In the genomic region with DNA sequence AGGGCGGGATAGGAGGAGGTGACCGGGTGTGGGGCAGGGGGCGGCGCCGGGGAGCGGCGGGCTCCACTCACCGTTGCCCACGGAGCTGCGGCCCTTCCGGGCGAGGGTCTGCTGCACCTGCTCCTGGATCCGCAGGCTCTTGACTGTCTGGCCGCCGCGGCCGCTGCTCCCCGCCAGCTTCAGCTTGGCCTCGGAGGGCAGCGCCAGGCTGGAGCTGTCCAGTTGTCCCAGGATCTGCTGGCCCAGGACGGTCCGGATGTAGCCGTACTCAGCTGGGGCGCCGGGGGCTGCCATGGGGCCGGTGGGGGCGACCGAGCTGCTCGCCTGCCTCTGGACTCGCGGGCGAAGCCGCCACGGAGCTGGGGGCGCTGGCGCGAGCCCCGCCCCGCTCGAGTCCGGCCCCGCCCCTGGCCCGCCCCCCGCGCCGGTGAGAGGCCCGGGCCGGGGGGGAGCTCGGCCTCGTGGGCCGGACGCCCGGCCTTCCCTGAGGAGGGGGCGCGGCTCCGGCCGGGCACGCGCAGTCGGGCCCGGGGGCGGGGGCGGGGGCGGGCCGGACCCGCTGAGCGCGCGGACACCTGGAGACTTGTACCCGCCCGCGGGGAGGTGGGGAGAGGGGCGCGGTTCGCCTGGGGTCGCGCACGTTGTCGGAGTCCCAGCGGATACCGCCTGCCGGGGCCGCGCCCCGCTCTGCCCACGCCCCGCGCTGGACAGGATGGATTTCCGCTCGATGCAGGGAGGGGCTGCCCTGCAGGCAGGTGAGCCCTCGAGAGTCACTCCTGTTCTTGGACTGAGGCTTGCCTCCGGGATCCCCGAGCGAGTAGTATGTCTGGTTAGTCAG, we compare ENCODE assay signal across 1 cellular context.
TF ChIP-seq lines count a peak whose summit lies in the region.

Gene PKP2 (minus strand): TSS at position 340 of the 838 bp plus-strand sequence. CDS start 46 bp downstream, at position 294.

TF ChIP-seq in HepG2, 621 proteins besides CTCF, POLR2A, EP300 and RAD21 (continued from another document and continues in another):
- TF ChIP-seq, protein P1, sequence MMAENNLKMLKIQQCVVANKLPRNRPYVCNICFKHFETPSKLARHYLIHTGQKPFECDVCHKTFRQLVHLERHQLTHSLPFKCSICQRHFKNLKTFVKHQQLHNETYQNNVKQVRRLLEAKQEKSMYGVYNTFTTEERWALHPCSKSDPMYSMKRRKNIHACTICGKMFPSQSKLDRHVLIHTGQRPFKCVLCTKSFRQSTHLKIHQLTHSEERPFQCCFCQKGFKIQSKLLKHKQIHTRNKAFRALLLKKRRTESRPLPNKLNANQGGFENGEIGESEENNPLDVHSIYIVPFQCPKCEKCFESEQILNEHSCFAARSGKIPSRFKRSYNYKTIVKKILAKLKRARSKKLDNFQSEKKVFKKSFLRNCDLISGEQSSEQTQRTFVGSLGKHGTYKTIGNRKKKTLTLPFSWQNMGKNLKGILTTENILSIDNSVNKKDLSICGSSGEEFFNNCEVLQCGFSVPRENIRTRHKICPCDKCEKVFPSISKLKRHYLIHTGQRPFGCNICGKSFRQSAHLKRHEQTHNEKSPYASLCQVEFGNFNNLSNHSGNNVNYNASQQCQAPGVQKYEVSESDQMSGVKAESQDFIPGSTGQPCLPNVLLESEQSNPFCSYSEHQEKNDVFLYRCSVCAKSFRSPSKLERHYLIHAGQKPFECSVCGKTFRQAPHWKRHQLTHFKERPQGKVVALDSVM (CRISPR knock-in tag; IDR thresholded peaks at IDR 0.05), result no peak
- peak; percentile 72 for TF ChIP-seq KMT2B (CRISPR knock-in tag; IDR thresholded peaks at IDR 0.05)
- peak; percentile 38; the same call in 1 of the 2 replicates for TF ChIP-seq SPEN (CRISPR knock-in tag; IDR thresholded peaks at IDR 0.05; ENCODE audit: low read depth)
- TF ChIP-seq ZBTB8A (CRISPR knock-in tag; IDR thresholded peaks at IDR 0.05; ENCODE audit: borderline replicate concordance, low read depth), result no peak; the same call in 1 of the 2 replicates
- 0 out of 2 replicates have a peak, but pooled peaks have one; percentile 36 for TF ChIP-seq ZNF558 (CRISPR knock-in tag; IDR thresholded peaks at IDR 0.05; ENCODE audit: borderline replicate concordance)
- TF ChIP-seq GABPA (IDR thresholded peaks at IDR 0.05; ENCODE audit: low read depth, low read length), result no peak
- peak; percentile 51 for TF ChIP-seq GABPA (CRISPR knock-in tag; IDR thresholded peaks at IDR 0.05; ENCODE audit: low read depth)
- peak; percentile 77 for TF ChIP-seq YEATS4 (CRISPR knock-in tag; IDR thresholded peaks at IDR 0.05; ENCODE audit: borderline replicate concordance)
- TF ChIP-seq RBFOX2 (IDR thresholded peaks at IDR 0.05; ENCODE audit: low read depth, low read length), result peak; percentile 73
- no peak for TF ChIP-seq RARG (CRISPR knock-in tag; IDR thresholded peaks at IDR 0.05; ENCODE audit: low read depth)
- TF ChIP-seq, protein P2, sequence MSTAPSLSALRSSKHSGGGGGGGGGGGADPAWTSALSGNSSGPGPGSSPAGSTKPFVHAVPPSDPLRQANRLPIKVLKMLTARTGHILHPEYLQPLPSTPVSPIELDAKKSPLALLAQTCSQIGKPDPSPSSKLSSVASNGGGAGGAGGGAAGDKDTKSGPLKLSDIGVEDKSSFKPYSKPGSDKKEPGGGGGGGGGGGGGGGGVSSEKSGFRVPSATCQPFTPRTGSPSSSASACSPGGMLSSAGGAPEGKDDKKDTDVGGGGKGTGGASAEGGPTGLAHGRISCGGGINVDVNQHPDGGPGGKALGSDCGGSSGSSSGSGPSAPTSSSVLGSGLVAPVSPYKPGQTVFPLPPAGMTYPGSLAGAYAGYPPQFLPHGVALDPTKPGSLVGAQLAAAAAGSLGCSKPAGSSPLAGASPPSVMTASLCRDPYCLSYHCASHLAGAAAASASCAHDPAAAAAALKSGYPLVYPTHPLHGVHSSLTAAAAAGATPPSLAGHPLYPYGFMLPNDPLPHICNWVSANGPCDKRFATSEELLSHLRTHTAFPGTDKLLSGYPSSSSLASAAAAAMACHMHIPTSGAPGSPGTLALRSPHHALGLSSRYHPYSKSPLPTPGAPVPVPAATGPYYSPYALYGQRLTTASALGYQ (CRISPR knock-in tag; IDR thresholded peaks at IDR 0.05), result 0 out of 2 replicates have a peak, but pooled peaks have one; percentile 6
- TF ChIP-seq HES4 (CRISPR knock-in tag; IDR thresholded peaks at IDR 0.05; ENCODE audit: borderline replicate concordance), result 0 out of 2 replicates have a peak, but pooled peaks have one; percentile 52
- peak; percentile 39; the same call in 1 of the 2 replicates for TF ChIP-seq KDM2A (CRISPR knock-in tag; IDR thresholded peaks at IDR 0.05; ENCODE audit: borderline replicate concordance, low read depth)
- TF ChIP-seq, protein P3, sequence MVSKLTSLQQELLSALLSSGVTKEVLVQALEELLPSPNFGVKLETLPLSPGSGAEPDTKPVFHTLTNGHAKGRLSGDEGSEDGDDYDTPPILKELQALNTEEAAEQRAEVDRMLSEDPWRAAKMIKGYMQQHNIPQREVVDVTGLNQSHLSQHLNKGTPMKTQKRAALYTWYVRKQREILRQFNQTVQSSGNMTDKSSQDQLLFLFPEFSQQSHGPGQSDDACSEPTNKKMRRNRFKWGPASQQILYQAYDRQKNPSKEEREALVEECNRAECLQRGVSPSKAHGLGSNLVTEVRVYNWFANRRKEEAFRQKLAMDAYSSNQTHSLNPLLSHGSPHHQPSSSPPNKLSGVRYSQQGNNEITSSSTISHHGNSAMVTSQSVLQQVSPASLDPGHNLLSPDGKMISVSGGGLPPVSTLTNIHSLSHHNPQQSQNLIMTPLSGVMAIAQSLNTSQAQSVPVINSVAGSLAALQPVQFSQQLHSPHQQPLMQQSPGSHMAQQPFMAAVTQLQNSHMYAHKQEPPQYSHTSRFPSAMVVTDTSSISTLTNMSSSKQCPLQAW (CRISPR knock-in tag; IDR thresholded peaks at IDR 0.05), result peak; percentile 46
- TF ChIP-seq KLF12 (CRISPR knock-in tag; IDR thresholded peaks at IDR 0.05; ENCODE audit: borderline replicate concordance), result peak; percentile 88; the same call in 1 of the 2 replicates
- TF ChIP-seq MTA1 (CRISPR knock-in tag; IDR thresholded peaks at IDR 0.05; ENCODE audit: borderline replicate concordance), result peak; percentile 60; the same call in 1 of the 2 replicates
- peak; percentile 47; the same call in 1 of the 2 replicates for TF ChIP-seq ARNT2 (CRISPR knock-in tag; IDR thresholded peaks at IDR 0.05; ENCODE audit: low read depth)
- peak; percentile 49; the same call in 1 of the 2 replicates for TF ChIP-seq HOXA5 (CRISPR knock-in tag; IDR thresholded peaks at IDR 0.05)
- peak; percentile 55 for TF ChIP-seq ZNF18 (CRISPR knock-in tag; IDR thresholded peaks at IDR 0.05; ENCODE audit: insufficient replicate concordance)
- TF ChIP-seq SP1 (IDR thresholded peaks at IDR 0.05), result no peak
- TF ChIP-seq SP1 (CRISPR knock-in tag; IDR thresholded peaks at IDR 0.05), result 0 out of 2 replicates have a peak, but pooled peaks have one; percentile 11
- TF ChIP-seq GZF1 (CRISPR knock-in tag; IDR thresholded peaks at IDR 0.05), result 0 out of 2 replicates have a peak, but pooled peaks have one; percentile 45
- TF ChIP-seq ZNF782 (CRISPR knock-in tag; IDR thresholded peaks at IDR 0.05; ENCODE audit: borderline replicate concordance), result peak; percentile 16; the same call in 1 of the 2 replicates
- 0 out of 2 replicates have a peak, but pooled peaks have one; percentile 22 for TF ChIP-seq RFXAP (CRISPR knock-in tag; IDR thresholded peaks at IDR 0.05; ENCODE audit: borderline replicate concordance)
- TF ChIP-seq, protein P4, sequence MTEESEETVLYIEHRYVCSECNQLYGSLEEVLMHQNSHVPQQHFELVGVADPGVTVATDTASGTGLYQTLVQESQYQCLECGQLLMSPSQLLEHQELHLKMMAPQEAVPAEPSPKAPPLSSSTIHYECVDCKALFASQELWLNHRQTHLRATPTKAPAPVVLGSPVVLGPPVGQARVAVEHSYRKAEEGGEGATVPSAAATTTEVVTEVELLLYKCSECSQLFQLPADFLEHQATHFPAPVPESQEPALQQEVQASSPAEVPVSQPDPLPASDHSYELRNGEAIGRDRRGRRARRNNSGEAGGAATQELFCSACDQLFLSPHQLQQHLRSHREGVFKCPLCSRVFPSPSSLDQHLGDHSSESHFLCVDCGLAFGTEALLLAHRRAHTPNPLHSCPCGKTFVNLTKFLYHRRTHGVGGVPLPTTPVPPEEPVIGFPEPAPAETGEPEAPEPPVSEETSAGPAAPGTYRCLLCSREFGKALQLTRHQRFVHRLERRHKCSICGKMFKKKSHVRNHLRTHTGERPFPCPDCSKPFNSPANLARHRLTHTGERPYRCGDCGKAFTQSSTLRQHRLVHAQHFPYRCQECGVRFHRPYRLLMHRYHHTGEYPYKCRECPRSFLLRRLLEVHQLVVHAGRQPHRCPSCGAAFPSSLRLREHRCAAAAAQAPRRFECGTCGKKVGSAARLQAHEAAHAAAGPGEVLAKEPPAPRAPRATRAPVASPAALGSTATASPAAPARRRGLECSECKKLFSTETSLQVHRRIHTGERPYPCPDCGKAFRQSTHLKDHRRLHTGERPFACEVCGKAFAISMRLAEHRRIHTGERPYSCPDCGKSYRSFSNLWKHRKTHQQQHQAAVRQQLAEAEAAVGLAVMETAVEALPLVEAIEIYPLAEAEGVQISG (CRISPR knock-in tag; IDR thresholded peaks at IDR 0.05), result peak; percentile 52; the same call in 1 of the 2 replicates
- no peak for TF ChIP-seq NCOA5 (CRISPR knock-in tag; IDR thresholded peaks at IDR 0.05)
- TF ChIP-seq MYC (CRISPR knock-in tag; IDR thresholded peaks at IDR 0.05; ENCODE audit: borderline replicate concordance), result peak; percentile 86
- TF ChIP-seq FOSL1 (CRISPR knock-in tag; IDR thresholded peaks at IDR 0.05; ENCODE audit: borderline replicate concordance), result no peak
- TF ChIP-seq ZFX (CRISPR knock-in tag; IDR thresholded peaks at IDR 0.05; ENCODE audit: low read depth), result peak; percentile 83
- TF ChIP-seq, protein P5, sequence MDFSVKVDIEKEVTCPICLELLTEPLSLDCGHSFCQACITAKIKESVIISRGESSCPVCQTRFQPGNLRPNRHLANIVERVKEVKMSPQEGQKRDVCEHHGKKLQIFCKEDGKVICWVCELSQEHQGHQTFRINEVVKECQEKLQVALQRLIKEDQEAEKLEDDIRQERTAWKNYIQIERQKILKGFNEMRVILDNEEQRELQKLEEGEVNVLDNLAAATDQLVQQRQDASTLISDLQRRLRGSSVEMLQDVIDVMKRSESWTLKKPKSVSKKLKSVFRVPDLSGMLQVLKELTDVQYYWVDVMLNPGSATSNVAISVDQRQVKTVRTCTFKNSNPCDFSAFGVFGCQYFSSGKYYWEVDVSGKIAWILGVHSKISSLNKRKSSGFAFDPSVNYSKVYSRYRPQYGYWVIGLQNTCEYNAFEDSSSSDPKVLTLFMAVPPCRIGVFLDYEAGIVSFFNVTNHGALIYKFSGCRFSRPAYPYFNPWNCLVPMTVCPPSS (IDR thresholded peaks at IDR 0.05), result no peak
- TF ChIP-seq CHCHD3 (CRISPR knock-in tag; IDR thresholded peaks at IDR 0.05), result no peak
- TF ChIP-seq HDAC6 (IDR thresholded peaks at IDR 0.05; ENCODE audit: low read depth, low read length), result no peak
- 0 out of 2 replicates have a peak, but pooled peaks have one; percentile 9 for TF ChIP-seq MTERF4 (CRISPR knock-in tag; IDR thresholded peaks at IDR 0.05)
- TF ChIP-seq KAT8 (CRISPR knock-in tag; IDR thresholded peaks at IDR 0.05), result peak; percentile 37; the same call in 1 of the 2 replicates
- TF ChIP-seq SP4 (CRISPR knock-in tag; IDR thresholded peaks at IDR 0.05), result peak; percentile 84
- TF ChIP-seq TMF1 (CRISPR knock-in tag; IDR thresholded peaks at IDR 0.05; ENCODE audit: low read depth), result no peak
- TF ChIP-seq FOXC1 (CRISPR knock-in tag; IDR thresholded peaks at IDR 0.05; ENCODE audit: borderline replicate concordance), result no peak
- peak; percentile 34; the same call in 1 of the 2 replicates for TF ChIP-seq MAZ (IDR thresholded peaks at IDR 0.05; ENCODE audit: borderline replicate concordance, low read depth, low read length)
- TF ChIP-seq MAZ (CRISPR knock-in tag; IDR thresholded peaks at IDR 0.05; ENCODE audit: low read depth), result 0 out of 2 replicates have a peak, but pooled peaks have one; percentile 41
- TF ChIP-seq ELF1 (CRISPR knock-in tag; IDR thresholded peaks at IDR 0.05), result no peak; the same call in 1 of the 2 replicates
- no peak for TF ChIP-seq ZNF557 (CRISPR knock-in tag; IDR thresholded peaks at IDR 0.05)
- TF ChIP-seq RBM39 (IDR thresholded peaks at IDR 0.05; ENCODE audit: low read depth, low read length, poor library complexity, severe bottlenecking), result no peak
- peak; percentile 64; the same call in 1 of the 2 replicates for TF ChIP-seq ZBTB38 (CRISPR knock-in tag; IDR thresholded peaks at IDR 0.05)
- peak; percentile 94 for TF ChIP-seq ZEB1 (IDR thresholded peaks at IDR 0.05; ENCODE audit: insufficient replicate concordance, low read depth)
- peak; percentile 28; the same call in 1 of the 2 replicates for TF ChIP-seq ZNF607 (CRISPR knock-in tag; IDR thresholded peaks at IDR 0.05; ENCODE audit: borderline replicate concordance)
- TF ChIP-seq ZNF672 (CRISPR knock-in tag; IDR thresholded peaks at IDR 0.05), result no peak
- TF ChIP-seq CCDC6 (CRISPR knock-in tag; IDR thresholded peaks at IDR 0.05), result no peak
- TF ChIP-seq ZNF704 (CRISPR knock-in tag; IDR thresholded peaks at IDR 0.05; ENCODE audit: borderline replicate concordance), result 0 out of 2 replicates have a peak, but pooled peaks have one; percentile 51
